In the genomic region with DNA sequence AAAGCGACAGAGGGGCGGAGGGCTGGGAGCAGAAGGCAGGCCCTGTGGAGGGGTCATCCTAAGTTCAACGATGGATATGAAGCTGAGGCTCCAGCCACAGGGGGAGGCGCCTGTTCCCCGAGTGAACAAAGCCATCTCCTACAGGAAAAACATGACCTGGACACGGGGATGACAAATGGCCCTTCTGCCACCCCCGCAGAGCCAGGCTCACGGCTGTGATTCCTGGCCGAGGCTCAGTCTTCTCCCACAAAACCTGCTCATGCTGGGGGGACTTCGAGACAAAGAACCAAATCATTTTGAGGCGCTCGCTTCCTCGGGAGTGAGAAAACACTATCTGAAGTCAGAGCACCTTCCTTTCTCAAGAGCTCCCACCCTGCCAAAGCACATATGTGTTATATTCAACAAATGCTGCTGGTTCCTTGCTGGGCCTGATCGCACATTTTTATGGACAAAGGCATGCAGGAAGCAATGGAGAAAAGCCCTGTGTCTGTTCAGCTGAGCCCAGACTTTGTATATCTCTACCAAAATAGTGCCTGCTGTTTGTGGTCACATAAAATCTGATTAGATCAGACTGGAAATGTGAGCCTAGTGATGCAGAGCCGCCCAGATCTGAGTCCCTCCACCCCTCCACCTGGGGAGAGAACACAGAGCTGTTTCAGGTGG, we compare ENCODE assay signal across 10 cellular contexts. TPM values are rescaled to one million over a fixed set of nuclear protein-coding genes. Genes with fewer than 3 reads are reported as not detected.
DNase-seq lines count a peak whose midpoint lies in the region; ATAC-seq lines count a peak whose summit lies in the region.
"Had no signal": no experiment of that assay in that cellular context is flagged by ENCODE, and none has a peak within 500 bp of the region (broad histone marks: within the 10 kb centered on the region; RNA-seq: fewer than 3 reads in every experiment).

No MANE protein-coding gene starts in this region.

- peak; percentile 14 for ATAC-seq in esophagus mucosa

- in situ Hi-C loops in HAP-1 (cut with MboI; ENCODE audit: low sequenced_read_pairs): no loop called here

- no peaks in the 10 kb centered on the region for H3K27me3 ChIP-seq in HAP-1 (ENCODE audit: low read depth)

- no peak overlapping the region for H3K4me3 ChIP-seq in HAP-1

- H3K9me3 ChIP-seq in HAP-1: no peaks in the 10 kb centered on the region

- no peaks in the 10 kb centered on the region for H3K36me3 ChIP-seq in HAP-1 (replicated peaks)

- DNase-seq in A172 (ENCODE audit: low spot score) (peak; percentile 64), HAP-1 (ENCODE audit: low spot score in 2 of 2) (peak; percentile 41 to 67), NCI-H526 (lab: John Stamatoyannopoulos, UW) (peak; percentile 29 to 45), renal cortical epithelial cell (ENCODE audit: low read depth) (peak; percentile 67), GM19238 (ENCODE audit: insufficient read length, low spot score) (no peak), NCI-H1436 treated with DMSO at 0.1 percent for 48 hours (lab: John Stamatoyannopoulos, UW) (no peak), AML-193 (lab: John Stamatoyannopoulos, UW) (no peak)

- peaks cover 33% of the 10 kb centered on the region for H3K4me1 ChIP-seq in HAP-1

RNA-seq across cellular contexts. Expression of a gene that starts 5.6 kb away (rescaled TPM):
- 0.83 and 5.6 TPM in 2 replicates for total RNA-seq in A172 (2014; rRNA removed; shearing (Covaris generic))
- total RNA-seq in esophagus mucosa (150 TPM), renal cortical epithelial cell (4.7 and 5.6 TPM in 2 replicates)
- total RNA-seq: B cell; T-helper 2 cell treated with Interferon-gamma antibody and Interleukin-4, amounts not matched to agents 100 ng/mL and 5 ng/mL, for 36 hours had no signal

RNA-seq across cellular contexts. Expression of a gene that starts 57.6 kb away (rescaled TPM):
- total RNA-seq in A172 (2014; rRNA removed; shearing (Covaris generic)): not detected in 2 replicates
- total RNA-seq in esophagus mucosa (not detected), renal cortical epithelial cell (not detected in 2 replicates)
- total RNA-seq: B cell; T-helper 2 cell treated with Interferon-gamma antibody and Interleukin-4, amounts not matched to agents 100 ng/mL and 5 ng/mL, for 36 hours had no signal

Comparison
In these comparisons a context has a peak if more than half of its experiments do, and no peak if none do; other contexts are left out.
1. DNase-seq: peak in A172 (single experiment), HAP-1 (2 of 2), NCI-H526 (2 of 2) and renal cortical epithelial cell (single experiment); none in GM19238 (single experiment), NCI-H1436 treated with DMSO at 0.1 percent for 48 hours (single experiment) and AML-193 (0 of 2).
2. RNA of a gene that starts 5.6 kb away (total RNA-seq): 150 TPM in esophagus mucosa (single experiment); 4.7 to 5.6 TPM in renal cortical epithelial cell and 0.83 to 5.6 TPM in A172; every median in the first group is over 10 times any median in the second.